Comparison of ENCODE assay signal across 9 cellular contexts in the genomic region with DNA sequence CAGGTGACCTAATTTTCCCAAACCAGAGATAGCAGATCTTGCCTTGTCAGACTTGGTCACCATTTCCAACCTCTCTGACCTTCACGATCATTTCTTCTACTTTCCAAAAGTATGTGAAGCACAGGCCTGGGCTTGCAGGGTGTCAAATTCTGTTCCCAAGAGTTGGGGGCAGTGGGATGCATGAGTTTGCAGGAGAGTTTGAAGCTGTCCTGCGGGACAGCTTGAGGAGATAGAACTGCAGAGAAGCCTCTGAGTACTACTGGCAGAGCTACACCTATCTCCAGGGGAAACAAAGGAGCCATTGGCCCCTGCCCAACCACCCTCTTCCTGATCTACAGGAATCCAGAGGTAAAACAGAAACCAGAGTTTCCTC. TPM values are rescaled to one million over a fixed set of nuclear protein-coding genes. Genes with fewer than 3 reads are reported as not detected.
DNase-seq lines count a peak whose midpoint lies in the region; ATAC-seq, FAIRE-seq and TF ChIP-seq lines count a peak whose summit lies in the region.
"Had no signal": no experiment of that assay in that cellular context is flagged by ENCODE, and none has a peak within 500 bp of the region (broad histone marks: within the 10 kb centered on the region; RNA-seq: fewer than 3 reads in every experiment).

No MANE protein-coding gene starts in this region.

- BruUV-seq in HepG2 (replicated peaks; lab: Mats Ljungman, UMichigan), result no TSS peak

- POLR2A ChIA-PET in HepG2 (lab: Yijun Ruan, JAX), result interaction anchor here (1.0 to 2.1 kb wide), 2 partner anchors 20 to 58 kb away, joined by 3 to 7 read pairs; a partner anchor contains a TSS

- no peak for TF ChIP-seq EP300 in HepG2 (IDR thresholded peaks at IDR 0.05; ENCODE audit: low read depth in 2 of 2, low read length in 2 of 2)
- no peak for TF ChIP-seq EP300 in HepG2 (CRISPR knock-in tag; IDR thresholded peaks at IDR 0.05; ENCODE audit: borderline replicate concordance)

- no peak for ATAC-seq in activated naive CD8-positive, alpha-beta T cell treated with anti-CD3 and anti-CD28 coated beads, Interleukin-2, amount 50 U/mL, for 24 hours
- ATAC-seq in HepG2, result peak; percentile 19
- no peak for ATAC-seq in stimulated activated naive CD8-positive, alpha-beta T cell treated with anti-CD3 and anti-CD28 coated beads, Interleukin-15, amount 100 ng/mL, for 72 hours
- no peak for ATAC-seq in GM19455 (IDR thresholded peaks at IDR 0.05; ENCODE audit: unreplicated experiment)

- no peaks in the 10 kb centered on the region for H4K20me1 ChIP-seq in HepG2 (ENCODE audit: insufficient read depth, low read length)

- peak overlapping the region; percentile 11 for H2AFZ ChIP-seq in HepG2 (ENCODE audit: low read length)

- TF ChIP-seq CTCF in NB4 (IDR thresholded peaks at IDR 0.05; ENCODE audit: low read depth, low read length) (no peak), HepG2 (CRISPR knock-in tag; IDR thresholded peaks at IDR 0.05) (no peak)

- intact Hi-C loops in HepG2 (cut with micrococcal nuclease; ENCODE audit: unreplicated experiment), result loop anchor here (2.0 kb wide), 1 partner anchor 14 kb away; no protein-coding TSS in a partner anchor

- peak overlapping the region; percentile 16 for H3K4me3 Mint-ChIP-seq in activated naive CD8-positive, alpha-beta T cell treated with anti-CD3 and anti-CD28 coated beads, Interleukin-2, amount 50 U/mL, for 24 hours
- H3K4me3 Mint-ChIP-seq in stimulated activated naive CD8-positive, alpha-beta T cell treated with anti-CD3 and anti-CD28 coated beads, Interleukin-15, amount 100 ng/mL, for 72 hours, result peak overlapping the region; percentile 65 to 70

- H3K27ac ChIP-seq in HepG2 (ENCODE audit: extremely low read length, insufficient read depth, low read length), result no peak overlapping the region

- TF ChIP-seq POLR2A in NB4 (IDR thresholded peaks at IDR 0.05; ENCODE audit: extremely low read depth, insufficient read length) (no peak), HepG2 (IDR thresholded peaks at IDR 0.05; ENCODE audit: insufficient read depth in 1 of 2, low read depth in 2 of 2, low read length in 2 of 2) (no peak), H54 (IDR thresholded peaks at IDR 0.05; ENCODE audit: low read depth, low read length) (no peak)

- H3K27me3 ChIP-seq in HepG2 (ENCODE audit: control insufficient read depth in 1 of 2, insufficient read depth in 2 of 2, low read length in 2 of 2), result no peaks in the 10 kb centered on the region

- no peak overlapping the region for H3K9ac ChIP-seq in HepG2 (ENCODE audit: insufficient read depth, low read depth, low read length)

- FAIRE-seq in HepG2 (lab: Jason Lieb, UNC) (peak; percentile 50), H54 (lab: Jason Lieb, UNC) (no peak)

- no peak for TF ChIP-seq RAD21 in HepG2 (CRISPR knock-in tag; IDR thresholded peaks at IDR 0.05)

- H3K36me3 ChIP-seq in HepG2 (replicated peaks in 1 of 2; ENCODE audit: control insufficient read depth in 1 of 2, insufficient read depth in 2 of 2, low read length in 2 of 2), result no peaks in the 10 kb centered on the region

- H3K27ac Mint-ChIP-seq in activated naive CD8-positive, alpha-beta T cell treated with anti-CD3 and anti-CD28 coated beads, Interleukin-2, amount 50 U/mL, for 24 hours, result peak overlapping the region; percentile 44
- H3K27ac Mint-ChIP-seq in stimulated activated naive CD8-positive, alpha-beta T cell treated with anti-CD3 and anti-CD28 coated beads, Interleukin-15, amount 100 ng/mL, for 72 hours, result peak overlapping the region; percentile 77 to 89

- H3K9me3 Mint-ChIP-seq in activated naive CD8-positive, alpha-beta T cell treated with anti-CD3 and anti-CD28 coated beads, Interleukin-2, amount 50 U/mL, for 24 hours, result no peaks in the 10 kb centered on the region
- H3K9me3 Mint-ChIP-seq in stimulated activated naive CD8-positive, alpha-beta T cell treated with anti-CD3 and anti-CD28 coated beads, Interleukin-15, amount 100 ng/mL, for 72 hours, result no peaks in the 10 kb centered on the region

- H3K79me2 ChIP-seq in HepG2 (ENCODE audit: insufficient read depth, low read length), result no peaks in the 10 kb centered on the region

- CTCF ChIA-PET in HepG2 (lab: Yijun Ruan, JAX; ENCODE audit: low intra/inter-chr PET ratio, low total read pairs), result no interaction called here

- in situ Hi-C loops in HepG2 (cut with HindIII; ENCODE audit: extremely low pct_ligation_motif_present, low pct_unique_long_range_greater_than_20kb), result no loop called here

- DNase-seq in NB4 (ENCODE audit: low read depth) (no peak), HepG2 (ENCODE audit: low spot score) (no peak), Ammon's horn (ENCODE audit: low spot score) (no peak), H54 (ENCODE audit: insufficient read length, low spot score) (no peak)
- no peak for DNase-seq in activated naive CD8-positive, alpha-beta T cell treated with anti-CD3 and anti-CD28 coated beads, Interleukin-2, amount 50 U/mL, for 24 hours
- no peak for DNase-seq in stimulated activated naive CD8-positive, alpha-beta T cell treated with anti-CD3 and anti-CD28 coated beads, Interleukin-15, amount 100 ng/mL, for 72 hours
- DNase-seq: activated CD4-positive, alpha-beta T cell treated with anti-CD3 and anti-CD28 coated beads for 1 hour; NCI-H1694 had no signal

- no peaks in the 10 kb centered on the region for H3K9me3 ChIP-seq in HepG2 (ENCODE audit: low read length)

- 35% methylated on average over 2 of the region's 2 CpGs for WGBS in HepG2 (ENCODE audit: low lambda C conversion rate)

- H3K4me2 ChIP-seq in HepG2 (ENCODE audit: low read depth, low read length), result peak overlapping the region; percentile 79

- H3K4me1 Mint-ChIP-seq in activated naive CD8-positive, alpha-beta T cell treated with anti-CD3 and anti-CD28 coated beads, Interleukin-2, amount 50 U/mL, for 24 hours, result peaks cover 37% of the 10 kb centered on the region
- peaks cover 21% of the 10 kb centered on the region for H3K4me1 Mint-ChIP-seq in stimulated activated naive CD8-positive, alpha-beta T cell treated with anti-CD3 and anti-CD28 coated beads, Interleukin-15, amount 100 ng/mL, for 72 hours

- no peaks in the 10 kb centered on the region for H3K36me3 Mint-ChIP-seq in activated naive CD8-positive, alpha-beta T cell treated with anti-CD3 and anti-CD28 coated beads, Interleukin-2, amount 50 U/mL, for 24 hours (ENCODE audit: low read depth)

- H3K4me1 ChIP-seq in HepG2 (ENCODE audit: insufficient read depth, low read length), result peaks cover 76% of the 10 kb centered on the region

- H3K27me3 Mint-ChIP-seq in activated naive CD8-positive, alpha-beta T cell treated with anti-CD3 and anti-CD28 coated beads, Interleukin-2, amount 50 U/mL, for 24 hours, result no peaks in the 10 kb centered on the region
- H3K27me3 Mint-ChIP-seq in stimulated activated naive CD8-positive, alpha-beta T cell treated with anti-CD3 and anti-CD28 coated beads, Interleukin-15, amount 100 ng/mL, for 72 hours, result no peaks in the 10 kb centered on the region

- H3K4me3 ChIP-seq in NB4 (ENCODE audit: low read depth, low read length) (peak overlapping the region; percentile 59), HepG2 (replicated peaks in 1 of 3; ENCODE audit: insufficient read depth in 1 of 3, low read depth in 2 of 3, low read length in 3 of 3) (peak overlapping the region in 2 of 3 experiments; percentile 11 to 51; a peak in 3 of 6 replicates)

RNA-seq across cellular contexts. Expression of a gene that starts 11.3 kb away (rescaled TPM):
- total RNA-seq in HepG2 (2016; rRNA removed; fragmentation: Illumina TruSeq; extraction: Trizol), result 24.4 and 25.4 TPM in 2 replicates
- 4.1 and 4.3 TPM in 2 replicates for total RNA-seq in HepG2 (2016; cell fraction: cytosol; rRNA removed; fragmentation: Illumina TruSeq; extraction: Trizol; ENCODE audit: low read depth)
- total RNA-seq in HepG2 (2016; cell fraction: insoluble cytoplasmic fraction; rRNA removed; fragmentation: Illumina TruSeq; extraction: Trizol), result 23.8 and 24.4 TPM in 2 replicates
- 11.5 and 11.6 TPM in 2 replicates for total RNA-seq in HepG2 (2016; cell fraction: membrane; rRNA removed; fragmentation: Illumina TruSeq; extraction: Trizol)
- total RNA-seq in HepG2 (2016; cell fraction: nucleus; rRNA removed; fragmentation: Illumina TruSeq; extraction: Trizol), result 34.7 and 39.5 TPM in 2 replicates
- polyA plus RNA-seq in HepG2 (2011; rRNA removed), result 237 and 283 TPM in 2 replicates
- polyA plus RNA-seq in HepG2 (2011; cell fraction: cytosol; rRNA removed), result 133 and 240 TPM in 2 replicates
- polyA plus RNA-seq in HepG2 (2011; cell fraction: nucleus; rRNA removed), result 150 and 152 TPM in 2 replicates
- polyA plus RNA-seq in HepG2 (2012), result 191 and 204 TPM in 2 replicates
- polyA plus RNA-seq in HepG2 (2016; cell fraction: cytosol; fragmentation: Illumina TruSeq; extraction: Trizol; ENCODE audit: low read depth), result 1.0 and 1.3 TPM in 2 replicates
- 19.6 and 21.5 TPM in 2 replicates for polyA plus RNA-seq in HepG2 (2016; cell fraction: insoluble cytoplasmic fraction; fragmentation: Illumina TruSeq; extraction: Trizol; ENCODE audit: low read depth)
- polyA plus RNA-seq in HepG2 (2016; cell fraction: membrane; fragmentation: Illumina TruSeq; extraction: Trizol; ENCODE audit: low read depth), result 3.9 and 4.1 TPM in 2 replicates
- 35.2 and 39.0 TPM in 2 replicates for polyA plus RNA-seq in HepG2 (2016; cell fraction: nucleus; fragmentation: Illumina TruSeq; extraction: Trizol; ENCODE audit: insufficient read depth, low read depth)
- 132 and 425 TPM in 2 replicates for polyA minus RNA-seq in HepG2 (2011; rRNA and poly(A)+ RNA removed; ENCODE audit: low replicate concordance)
- polyA minus RNA-seq in HepG2 (2011; cell fraction: cytosol; rRNA and poly(A)+ RNA removed), result 117 and 168 TPM in 2 replicates
- 259 and 346 TPM in 2 replicates for polyA minus RNA-seq in HepG2 (2011; cell fraction: nucleus; rRNA and poly(A)+ RNA removed)

RNA-seq across cellular contexts. Expression of a gene that starts 20.6 kb away (rescaled TPM):
- 12.4 and 15.3 TPM in 2 replicates for total RNA-seq in HepG2 (2016; rRNA removed; fragmentation: Illumina TruSeq; extraction: Trizol)
- 7.1 and 7.5 TPM in 2 replicates for total RNA-seq in HepG2 (2016; cell fraction: cytosol; rRNA removed; fragmentation: Illumina TruSeq; extraction: Trizol; ENCODE audit: low read depth)
- total RNA-seq in HepG2 (2016; cell fraction: insoluble cytoplasmic fraction; rRNA removed; fragmentation: Illumina TruSeq; extraction: Trizol), result 12.8 and 14.4 TPM in 2 replicates
- 15.4 and 17.0 TPM in 2 replicates for total RNA-seq in HepG2 (2016; cell fraction: membrane; rRNA removed; fragmentation: Illumina TruSeq; extraction: Trizol)
- total RNA-seq in HepG2 (2016; cell fraction: nucleus; rRNA removed; fragmentation: Illumina TruSeq; extraction: Trizol), result 5.4 and 6.2 TPM in 2 replicates
- 10.8 and 11.5 TPM in 2 replicates for polyA plus RNA-seq in HepG2 (2011; rRNA removed)
- polyA plus RNA-seq in HepG2 (2011; cell fraction: cytosol; rRNA removed), result 7.4 and 7.9 TPM in 2 replicates
- polyA plus RNA-seq in HepG2 (2011; cell fraction: nucleus; rRNA removed), result 5.1 and 6.2 TPM in 2 replicates
- polyA plus RNA-seq in HepG2 (2012), result 14.4 and 20.2 TPM in 2 replicates
- 10.0 and 10.7 TPM in 2 replicates for polyA plus RNA-seq in HepG2 (2016; cell fraction: cytosol; fragmentation: Illumina TruSeq; extraction: Trizol; ENCODE audit: low read depth)
- polyA plus RNA-seq in HepG2 (2016; cell fraction: insoluble cytoplasmic fraction; fragmentation: Illumina TruSeq; extraction: Trizol; ENCODE audit: low read depth), result 21.5 and 23.2 TPM in 2 replicates
- 20.0 and 21.6 TPM in 2 replicates for polyA plus RNA-seq in HepG2 (2016; cell fraction: membrane; fragmentation: Illumina TruSeq; extraction: Trizol; ENCODE audit: low read depth)
- 11.4 and 13.9 TPM in 2 replicates for polyA plus RNA-seq in HepG2 (2016; cell fraction: nucleus; fragmentation: Illumina TruSeq; extraction: Trizol; ENCODE audit: insufficient read depth, low read depth)
- 2.5 and 3.4 TPM in 2 replicates for polyA minus RNA-seq in HepG2 (2011; rRNA and poly(A)+ RNA removed; ENCODE audit: low replicate concordance)
- 2.5 and 4.6 TPM in 2 replicates for polyA minus RNA-seq in HepG2 (2011; cell fraction: cytosol; rRNA and poly(A)+ RNA removed)
- polyA minus RNA-seq in HepG2 (2011; cell fraction: nucleus; rRNA and poly(A)+ RNA removed), result 5.0 and 6.6 TPM in 2 replicates

RNA-seq across cellular contexts. Expression of a gene that starts 20.7 kb away (rescaled TPM):
- 0.07 and 0.14 TPM in 2 replicates for total RNA-seq in HepG2 (2016; rRNA removed; fragmentation: Illumina TruSeq; extraction: Trizol)
- not detected in 2 replicates for total RNA-seq in HepG2 (2016; cell fraction: cytosol; rRNA removed; fragmentation: Illumina TruSeq; extraction: Trizol; ENCODE audit: low read depth)
- total RNA-seq in HepG2 (2016; cell fraction: insoluble cytoplasmic fraction; rRNA removed; fragmentation: Illumina TruSeq; extraction: Trizol), result 0.04 TPM in 1 of 2 replicates, not detected in the other
- 0.03 and 0.07 TPM in 2 replicates for total RNA-seq in HepG2 (2016; cell fraction: membrane; rRNA removed; fragmentation: Illumina TruSeq; extraction: Trizol)
- 0.13 and 0.19 TPM in 2 replicates for total RNA-seq in HepG2 (2016; cell fraction: nucleus; rRNA removed; fragmentation: Illumina TruSeq; extraction: Trizol)
- 0.05 and 0.07 TPM in 2 replicates for polyA plus RNA-seq in HepG2 (2011; rRNA removed)
- polyA plus RNA-seq in HepG2 (2011; cell fraction: cytosol; rRNA removed), result 0.04 and 0.05 TPM in 2 replicates
- 0.47 and 0.53 TPM in 2 replicates for polyA plus RNA-seq in HepG2 (2011; cell fraction: nucleus; rRNA removed)
- 0.11 and 0.19 TPM in 2 replicates for polyA plus RNA-seq in HepG2 (2012)
- not detected in 2 replicates for polyA plus RNA-seq in HepG2 (2016; cell fraction: cytosol; fragmentation: Illumina TruSeq; extraction: Trizol; ENCODE audit: low read depth)
- 0.08 TPM in 1 of 2 replicates, not detected in the other for polyA plus RNA-seq in HepG2 (2016; cell fraction: insoluble cytoplasmic fraction; fragmentation: Illumina TruSeq; extraction: Trizol; ENCODE audit: low read depth)
- 0.05 TPM in 1 of 2 replicates, not detected in the other for polyA plus RNA-seq in HepG2 (2016; cell fraction: membrane; fragmentation: Illumina TruSeq; extraction: Trizol; ENCODE audit: low read depth)
- 0.12 and 0.16 TPM in 2 replicates for polyA plus RNA-seq in HepG2 (2016; cell fraction: nucleus; fragmentation: Illumina TruSeq; extraction: Trizol; ENCODE audit: insufficient read depth, low read depth)
- 0.08 and 1.4 TPM in 2 replicates for polyA minus RNA-seq in HepG2 (2011; rRNA and poly(A)+ RNA removed; ENCODE audit: low replicate concordance)
- not detected in 2 replicates for polyA minus RNA-seq in HepG2 (2011; cell fraction: cytosol; rRNA and poly(A)+ RNA removed)
- polyA minus RNA-seq in HepG2 (2011; cell fraction: nucleus; rRNA and poly(A)+ RNA removed), result 0.25 and 0.39 TPM in 2 replicates

RNA-seq across cellular contexts. Expression of a gene that starts 27.3 kb away (rescaled TPM):
- 8.1 and 10.9 TPM in 2 replicates for total RNA-seq in HepG2 (2016; rRNA removed; fragmentation: Illumina TruSeq; extraction: Trizol)
- total RNA-seq in HepG2 (2016; cell fraction: cytosol; rRNA removed; fragmentation: Illumina TruSeq; extraction: Trizol; ENCODE audit: low read depth), result 1.6 TPM in 2 replicates
- 8.3 and 9.6 TPM in 2 replicates for total RNA-seq in HepG2 (2016; cell fraction: insoluble cytoplasmic fraction; rRNA removed; fragmentation: Illumina TruSeq; extraction: Trizol)
- 6.8 and 7.1 TPM in 2 replicates for total RNA-seq in HepG2 (2016; cell fraction: membrane; rRNA removed; fragmentation: Illumina TruSeq; extraction: Trizol)
- total RNA-seq in HepG2 (2016; cell fraction: nucleus; rRNA removed; fragmentation: Illumina TruSeq; extraction: Trizol), result 5.0 and 5.9 TPM in 2 replicates
- 19.4 and 24.9 TPM in 2 replicates for polyA plus RNA-seq in HepG2 (2011; rRNA removed)
- 19.3 and 22.0 TPM in 2 replicates for polyA plus RNA-seq in HepG2 (2011; cell fraction: cytosol; rRNA removed)
- 5.2 and 7.4 TPM in 2 replicates for polyA plus RNA-seq in HepG2 (2011; cell fraction: nucleus; rRNA removed)
- polyA plus RNA-seq in HepG2 (2012), result 4.8 and 5.8 TPM in 2 replicates
- 1.3 and 1.7 TPM in 2 replicates for polyA plus RNA-seq in HepG2 (2016; cell fraction: cytosol; fragmentation: Illumina TruSeq; extraction: Trizol; ENCODE audit: low read depth)
- polyA plus RNA-seq in HepG2 (2016; cell fraction: insoluble cytoplasmic fraction; fragmentation: Illumina TruSeq; extraction: Trizol; ENCODE audit: low read depth), result 12.8 and 15.5 TPM in 2 replicates
- polyA plus RNA-seq in HepG2 (2016; cell fraction: membrane; fragmentation: Illumina TruSeq; extraction: Trizol; ENCODE audit: low read depth), result 5.7 and 5.8 TPM in 2 replicates
- 9.8 and 10.9 TPM in 2 replicates for polyA plus RNA-seq in HepG2 (2016; cell fraction: nucleus; fragmentation: Illumina TruSeq; extraction: Trizol; ENCODE audit: insufficient read depth, low read depth)
- 15.4 and 31.6 TPM in 2 replicates for polyA minus RNA-seq in HepG2 (2011; rRNA and poly(A)+ RNA removed; ENCODE audit: low replicate concordance)
- polyA minus RNA-seq in HepG2 (2011; cell fraction: cytosol; rRNA and poly(A)+ RNA removed), result 12.6 and 13.9 TPM in 2 replicates
- 5.9 and 7.2 TPM in 2 replicates for polyA minus RNA-seq in HepG2 (2011; cell fraction: nucleus; rRNA and poly(A)+ RNA removed)

RNA-seq across cellular contexts. Expression of a gene that starts 36.4 kb away (rescaled TPM):
- 0.15 and 0.18 TPM in 2 replicates for total RNA-seq in HepG2 (2016; rRNA removed; fragmentation: Illumina TruSeq; extraction: Trizol)
- 0.35 TPM in 1 of 2 replicates, not detected in the other for total RNA-seq in HepG2 (2016; cell fraction: cytosol; rRNA removed; fragmentation: Illumina TruSeq; extraction: Trizol; ENCODE audit: low read depth)
- total RNA-seq in HepG2 (2016; cell fraction: insoluble cytoplasmic fraction; rRNA removed; fragmentation: Illumina TruSeq; extraction: Trizol), result 0.30 TPM in 1 of 2 replicates, not detected in the other
- total RNA-seq in HepG2 (2016; cell fraction: membrane; rRNA removed; fragmentation: Illumina TruSeq; extraction: Trizol), result 0.22 and 0.28 TPM in 2 replicates
- total RNA-seq in HepG2 (2016; cell fraction: nucleus; rRNA removed; fragmentation: Illumina TruSeq; extraction: Trizol), result not detected in 2 replicates
- polyA plus RNA-seq in HepG2 (2011; rRNA removed), result 0.03 TPM in 1 of 2 replicates, not detected in the other
- polyA plus RNA-seq in HepG2 (2011; cell fraction: cytosol; rRNA removed), result 0.03 and 0.05 TPM in 2 replicates
- polyA plus RNA-seq in HepG2 (2011; cell fraction: nucleus; rRNA removed), result not detected in 2 replicates
- polyA plus RNA-seq in HepG2 (2012), result not detected in 2 replicates
- 0.08 and 0.12 TPM in 2 replicates for polyA plus RNA-seq in HepG2 (2016; cell fraction: cytosol; fragmentation: Illumina TruSeq; extraction: Trizol; ENCODE audit: low read depth)
- polyA plus RNA-seq in HepG2 (2016; cell fraction: insoluble cytoplasmic fraction; fragmentation: Illumina TruSeq; extraction: Trizol; ENCODE audit: low read depth), result not detected in 2 replicates
- polyA plus RNA-seq in HepG2 (2016; cell fraction: membrane; fragmentation: Illumina TruSeq; extraction: Trizol; ENCODE audit: low read depth), result not detected in 2 replicates
- polyA plus RNA-seq in HepG2 (2016; cell fraction: nucleus; fragmentation: Illumina TruSeq; extraction: Trizol; ENCODE audit: insufficient read depth, low read depth), result not detected in 2 replicates
- not detected in 2 replicates for polyA minus RNA-seq in HepG2 (2011; rRNA and poly(A)+ RNA removed; ENCODE audit: low replicate concordance)
- polyA minus RNA-seq in HepG2 (2011; cell fraction: cytosol; rRNA and poly(A)+ RNA removed), result not detected in 2 replicates
- not detected in 2 replicates for polyA minus RNA-seq in HepG2 (2011; cell fraction: nucleus; rRNA and poly(A)+ RNA removed)
